ENCODE assay signal across 1 cellular context in the genomic region with DNA sequence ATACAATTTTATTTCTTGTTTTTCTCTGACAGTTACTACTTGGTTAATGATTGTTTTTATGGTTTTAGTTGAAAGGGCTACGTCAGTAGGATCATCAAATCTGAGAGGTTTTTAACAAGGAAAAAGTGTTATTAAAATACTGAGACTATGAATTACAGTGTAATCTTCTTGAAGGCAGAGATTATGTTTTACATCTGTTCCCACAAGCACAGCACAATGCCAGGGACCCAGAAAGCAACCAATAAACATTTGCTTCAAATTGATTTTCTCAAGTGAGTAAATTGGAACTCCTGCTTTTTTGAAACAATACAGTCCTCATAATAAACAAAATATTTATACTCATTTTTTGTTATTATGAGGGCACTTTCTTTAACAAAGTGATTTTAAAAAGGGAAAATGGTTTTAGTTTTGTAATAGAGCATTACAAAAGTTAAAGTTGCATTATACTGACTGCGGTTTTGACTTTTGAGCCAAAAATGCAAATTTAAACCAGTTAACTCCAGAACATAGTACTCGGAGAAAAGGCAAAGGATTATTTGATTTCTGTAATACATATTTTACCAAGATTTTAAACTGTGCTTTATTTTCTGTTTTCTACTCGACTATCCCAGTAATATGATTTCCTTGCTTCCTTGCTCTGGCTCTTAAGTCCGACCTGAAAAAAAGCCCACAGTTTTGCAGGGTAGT.
TF ChIP-seq lines count a peak whose summit lies in the region.

No MANE protein-coding gene starts in this region.

TF ChIP-seq in A549, 52 proteins besides CTCF, POLR2A, EP300 and RAD21 (continued from another document):
- TF ChIP-seq, protein P1, sequence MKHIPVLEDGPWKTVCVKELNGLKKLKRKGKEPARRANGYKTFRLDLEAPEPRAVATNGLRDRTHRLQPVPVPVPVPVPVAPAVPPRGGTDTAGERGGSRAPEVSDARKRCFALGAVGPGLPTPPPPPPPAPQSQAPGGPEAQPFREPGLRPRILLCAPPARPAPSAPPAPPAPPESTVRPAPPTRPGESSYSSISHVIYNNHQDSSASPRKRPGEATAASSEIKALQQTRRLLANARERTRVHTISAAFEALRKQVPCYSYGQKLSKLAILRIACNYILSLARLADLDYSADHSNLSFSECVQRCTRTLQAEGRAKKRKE (CRISPR knock-in tag; IDR thresholded peaks at IDR 0.05; ENCODE audit: low read depth) = no peak
- TF ChIP-seq FOSB (CRISPR knock-in tag; IDR thresholded peaks at IDR 0.05) = no peak
- TF ChIP-seq, protein P2, sequence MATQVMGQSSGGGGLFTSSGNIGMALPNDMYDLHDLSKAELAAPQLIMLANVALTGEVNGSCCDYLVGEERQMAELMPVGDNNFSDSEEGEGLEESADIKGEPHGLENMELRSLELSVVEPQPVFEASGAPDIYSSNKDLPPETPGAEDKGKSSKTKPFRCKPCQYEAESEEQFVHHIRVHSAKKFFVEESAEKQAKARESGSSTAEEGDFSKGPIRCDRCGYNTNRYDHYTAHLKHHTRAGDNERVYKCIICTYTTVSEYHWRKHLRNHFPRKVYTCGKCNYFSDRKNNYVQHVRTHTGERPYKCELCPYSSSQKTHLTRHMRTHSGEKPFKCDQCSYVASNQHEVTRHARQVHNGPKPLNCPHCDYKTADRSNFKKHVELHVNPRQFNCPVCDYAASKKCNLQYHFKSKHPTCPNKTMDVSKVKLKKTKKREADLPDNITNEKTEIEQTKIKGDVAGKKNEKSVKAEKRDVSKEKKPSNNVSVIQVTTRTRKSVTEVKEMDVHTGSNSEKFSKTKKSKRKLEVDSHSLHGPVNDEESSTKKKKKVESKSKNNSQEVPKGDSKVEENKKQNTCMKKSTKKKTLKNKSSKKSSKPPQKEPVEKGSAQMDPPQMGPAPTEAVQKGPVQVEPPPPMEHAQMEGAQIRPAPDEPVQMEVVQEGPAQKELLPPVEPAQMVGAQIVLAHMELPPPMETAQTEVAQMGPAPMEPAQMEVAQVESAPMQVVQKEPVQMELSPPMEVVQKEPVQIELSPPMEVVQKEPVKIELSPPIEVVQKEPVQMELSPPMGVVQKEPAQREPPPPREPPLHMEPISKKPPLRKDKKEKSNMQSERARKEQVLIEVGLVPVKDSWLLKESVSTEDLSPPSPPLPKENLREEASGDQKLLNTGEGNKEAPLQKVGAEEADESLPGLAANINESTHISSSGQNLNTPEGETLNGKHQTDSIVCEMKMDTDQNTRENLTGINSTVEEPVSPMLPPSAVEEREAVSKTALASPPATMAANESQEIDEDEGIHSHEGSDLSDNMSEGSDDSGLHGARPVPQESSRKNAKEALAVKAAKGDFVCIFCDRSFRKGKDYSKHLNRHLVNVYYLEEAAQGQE (IDR thresholded peaks at IDR 0.05) = no peak
- no peak for TF ChIP-seq CHD4 (IDR thresholded peaks at IDR 0.05; ENCODE audit: borderline replicate concordance)
- TF ChIP-seq, protein P3, sequence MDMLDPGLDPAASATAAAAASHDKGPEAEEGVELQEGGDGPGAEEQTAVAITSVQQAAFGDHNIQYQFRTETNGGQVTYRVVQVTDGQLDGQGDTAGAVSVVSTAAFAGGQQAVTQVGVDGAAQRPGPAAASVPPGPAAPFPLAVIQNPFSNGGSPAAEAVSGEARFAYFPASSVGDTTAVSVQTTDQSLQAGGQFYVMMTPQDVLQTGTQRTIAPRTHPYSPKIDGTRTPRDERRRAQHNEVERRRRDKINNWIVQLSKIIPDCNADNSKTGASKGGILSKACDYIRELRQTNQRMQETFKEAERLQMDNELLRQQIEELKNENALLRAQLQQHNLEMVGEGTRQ (IDR thresholded peaks at IDR 0.05) = no peak
- no peak for TF ChIP-seq KDM5A (IDR thresholded peaks at IDR 0.05)
- TF ChIP-seq, protein P4, sequence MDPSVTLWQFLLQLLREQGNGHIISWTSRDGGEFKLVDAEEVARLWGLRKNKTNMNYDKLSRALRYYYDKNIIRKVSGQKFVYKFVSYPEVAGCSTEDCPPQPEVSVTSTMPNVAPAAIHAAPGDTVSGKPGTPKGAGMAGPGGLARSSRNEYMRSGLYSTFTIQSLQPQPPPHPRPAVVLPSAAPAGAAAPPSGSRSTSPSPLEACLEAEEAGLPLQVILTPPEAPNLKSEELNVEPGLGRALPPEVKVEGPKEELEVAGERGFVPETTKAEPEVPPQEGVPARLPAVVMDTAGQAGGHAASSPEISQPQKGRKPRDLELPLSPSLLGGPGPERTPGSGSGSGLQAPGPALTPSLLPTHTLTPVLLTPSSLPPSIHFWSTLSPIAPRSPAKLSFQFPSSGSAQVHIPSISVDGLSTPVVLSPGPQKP (IDR thresholded peaks at IDR 0.05; ENCODE audit: low read depth, low read length) = no peak
- no peak for TF ChIP-seq BHLHE40 (IDR thresholded peaks at IDR 0.05; ENCODE audit: low read depth, low read length)
